Comparison of ENCODE assay signal across 19 cellular contexts in the genomic region with DNA sequence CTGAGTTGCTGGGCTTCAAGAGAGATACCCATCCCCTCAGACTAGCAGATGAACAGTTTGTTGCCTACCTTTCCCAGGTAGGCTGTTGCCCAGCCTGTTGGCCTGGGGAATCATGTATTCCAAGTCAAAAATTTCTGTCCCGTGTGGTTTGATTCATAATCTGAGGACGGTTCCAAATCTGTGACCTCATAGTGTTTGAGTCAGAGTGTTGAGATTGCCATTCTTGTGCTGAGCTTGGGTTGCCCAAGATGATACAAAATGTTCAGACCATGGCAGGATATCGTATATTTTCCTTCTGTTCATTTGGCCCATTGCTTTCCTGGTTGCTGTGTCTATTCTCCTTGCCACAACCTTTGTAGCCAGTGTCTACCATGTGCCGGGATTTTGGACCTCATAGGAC.
DNase-seq lines count a peak whose midpoint lies in the region; ATAC-seq, FAIRE-seq and TF ChIP-seq lines count a peak whose summit lies in the region.
"Had no signal": no experiment of that assay in that cellular context is flagged by ENCODE, and none has a peak within 500 bp of the region (broad histone marks: within the 10 kb centered on the region; RNA-seq: fewer than 3 reads in every experiment).

No MANE protein-coding gene starts in this region.

- no peak for TF ChIP-seq EP300 in A549 (IDR thresholded peaks at IDR 0.05)

- CTCF ChIA-PET in A549 (lab: Yijun Ruan, JAX): interaction anchor here (0.9 to 4.3 kb wide), 3 partner anchors 8 to 57 kb away, joined by 3 to 26 read pairs (median 4); no protein-coding TSS in a partner anchor
- CTCF ChIA-PET in activated naive CD4-positive, alpha-beta T cell treated with anti-CD3 and anti-CD28 coated beads, Interleukin-2, amount 10 ng/mL, durations not matched to agents 7 days and 5 days (lab: Charles Lee): no interaction called here

- no peaks in the 10 kb centered on the region for H3K36me3 ChIP-seq in parathyroid adenoma (ENCODE audit: control insufficient read depth, insufficient read depth, low read length)

- ATAC-seq in A549 (no peak), HG03108 (IDR thresholded peaks at IDR 0.05; ENCODE audit: unreplicated experiment) (no peak)

- peak overlapping the region; percentile 25 to 45; a peak in 4 of 6 replicates for H3K27ac ChIP-seq in A549
- H3K27ac ChIP-seq in parathyroid adenoma: peak overlapping the region; percentile 91

- H3K9me3 Mint-ChIP-seq in activated naive CD4-positive, alpha-beta T cell treated with anti-CD3 and anti-CD28 coated beads, Interleukin-2, amount 10 ng/mL, durations not matched to agents 7 days and 5 days: no peaks in the 10 kb centered on the region
- H3K9me3 Mint-ChIP-seq: CD14-positive monocyte had no signal

- peaks cover 87% of the 10 kb centered on the region for H3K4me1 ChIP-seq in A549
- peaks cover 63% of the 10 kb centered on the region for H3K4me1 ChIP-seq in parathyroid adenoma

- DNase-seq in A549 (ENCODE audit: low read depth in 1 of 2, low spot score in 1 of 2) (no peak), amniotic epithelial cell (ENCODE audit: low read depth) (peak; percentile 31), fibroblast of mammary gland (ENCODE audit: low read depth) (peak; percentile 56), NCI-H82 (lab: John Stamatoyannopoulos, UW) (no peak), NCI-H128 (lab: John Stamatoyannopoulos, UW; ENCODE audit: unreplicated experiment) (no peak)
- DNase-seq in activated naive CD4-positive, alpha-beta T cell treated with anti-CD3 and anti-CD28 coated beads, Interleukin-2, amount 10 ng/mL, durations not matched to agents 7 days and 5 days: no peak
- DNase-seq: GF-D8, KBM-7, NCI-H1048, NCI-H146, NCI-H2081 treated with DMSO at 0.1 percent for 48 hours, NCI-H510A, NCI-H774 had no signal

- H2AFZ ChIP-seq in parathyroid adenoma: no peak overlapping the region

- no peak for TF ChIP-seq RAD21 in A549 (conservative IDR thresholded peaks at IDR 0.05 in 1 of 2, IDR thresholded peaks at IDR 0.05 in 1 of 2)

- no peaks in the 10 kb centered on the region for H3K4me1 Mint-ChIP-seq in activated naive CD4-positive, alpha-beta T cell treated with anti-CD3 and anti-CD28 coated beads, Interleukin-2, amount 10 ng/mL, durations not matched to agents 7 days and 5 days
- H3K4me1 Mint-ChIP-seq: CD14-positive monocyte had no signal

- H3K27me3 Mint-ChIP-seq in activated naive CD4-positive, alpha-beta T cell treated with anti-CD3 and anti-CD28 coated beads, Interleukin-2, amount 10 ng/mL, durations not matched to agents 7 days and 5 days: no peaks in the 10 kb centered on the region

- no peak for FAIRE-seq in A549 (lab: Jason Lieb, UNC)
- FAIRE-seq: A204.1, GM12892, H54 had no signal

- POLR2A ChIA-PET in A549 (lab: Yijun Ruan, JAX): no interaction called here

- H3K4me2 ChIP-seq in A549 (peak overlapping the region; percentile 78), parathyroid adenoma (ENCODE audit: low read length) (no peak overlapping the region)

- H3K79me2 ChIP-seq in parathyroid adenoma: peaks cover 2% of the 10 kb centered on the region

- H3K27me3 ChIP-seq in parathyroid adenoma (ENCODE audit: control insufficient read depth, insufficient read depth, low read length): no peaks in the 10 kb centered on the region

- no peak overlapping the region for H3K4me3 ChIP-seq in A549
- H3K4me3 ChIP-seq in fibroblast of mammary gland (ENCODE audit: control insufficient read depth, low read depth, low read length): no peak overlapping the region
- H3K4me3 ChIP-seq in parathyroid adenoma (ENCODE audit: low read depth, low read length): peak overlapping the region; percentile 11

- H3K4me3 Mint-ChIP-seq in activated naive CD4-positive, alpha-beta T cell treated with anti-CD3 and anti-CD28 coated beads, Interleukin-2, amount 10 ng/mL, durations not matched to agents 7 days and 5 days: no peak overlapping the region
- H3K4me3 Mint-ChIP-seq: CD14-positive monocyte had no signal

- 67% methylated on average over 4 of the region's 4 CpGs for WGBS in A549 (ENCODE audit: missing lambda C conversion rate)

- peaks cover 2% of the 10 kb centered on the region for H3K36me3 Mint-ChIP-seq in activated naive CD4-positive, alpha-beta T cell treated with anti-CD3 and anti-CD28 coated beads, Interleukin-2, amount 10 ng/mL, durations not matched to agents 7 days and 5 days

- no peaks in the 10 kb centered on the region for H3K9me3 ChIP-seq in A549
- no peaks in the 10 kb centered on the region for H3K9me3 ChIP-seq in parathyroid adenoma (ENCODE audit: control insufficient read depth, low read length)

- H3K9ac ChIP-seq in parathyroid adenoma: no peak overlapping the region

- TF ChIP-seq CTCF in A549 (IDR thresholded peaks at IDR 0.05) (no peak), fibroblast of mammary gland (conservative IDR thresholded peaks at IDR 0.05; ENCODE audit: control insufficient read depth, insufficient read depth, low read depth, low read length) (no peak), parathyroid adenoma (IDR thresholded peaks at IDR 0.05) (no peak)

- no peak overlapping the region for H3K27ac Mint-ChIP-seq in activated naive CD4-positive, alpha-beta T cell treated with anti-CD3 and anti-CD28 coated beads, Interleukin-2, amount 10 ng/mL, durations not matched to agents 7 days and 5 days
- H3K27ac Mint-ChIP-seq: CD14-positive monocyte had no signal

- TF ChIP-seq POLR2A in A549 (IDR thresholded peaks at IDR 0.05; ENCODE audit: low read length): no peak

TF ChIP-seq in A549, 52 proteins besides CTCF, POLR2A, EP300 and RAD21:
- TF ChIP-seq MYC (IDR thresholded peaks at IDR 0.05; ENCODE audit: borderline replicate concordance, low read length) (no peak), MAZ (IDR thresholded peaks at IDR 0.05; ENCODE audit: borderline replicate concordance, low read depth, low read length) (no peak), ZSCAN20 (CRISPR knock-in tag; IDR thresholded peaks at IDR 0.05) (no peak), CBX8 (IDR thresholded peaks at IDR 0.05) (no peak), ZNF302 (CRISPR knock-in tag; IDR thresholded peaks at IDR 0.05) (no peak), MAFK (IDR thresholded peaks at IDR 0.05; ENCODE audit: partially characterized antibody) (no peak), CHD2 (IDR thresholded peaks at IDR 0.05; ENCODE audit: low read length, partially characterized antibody) (no peak), HOXA7 (CRISPR knock-in tag; IDR thresholded peaks at IDR 0.05) (no peak), TP53 (CRISPR knock-in tag; IDR thresholded peaks at IDR 0.05) (no peak)
- TF ChIP-seq, protein P1, sequence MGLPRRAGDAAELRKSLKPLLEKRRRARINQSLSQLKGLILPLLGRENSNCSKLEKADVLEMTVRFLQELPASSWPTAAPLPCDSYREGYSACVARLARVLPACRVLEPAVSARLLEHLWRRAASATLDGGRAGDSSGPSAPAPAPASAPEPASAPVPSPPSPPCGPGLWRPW (IDR thresholded peaks at IDR 0.05): no peak
- TF ChIP-seq, protein P2, sequence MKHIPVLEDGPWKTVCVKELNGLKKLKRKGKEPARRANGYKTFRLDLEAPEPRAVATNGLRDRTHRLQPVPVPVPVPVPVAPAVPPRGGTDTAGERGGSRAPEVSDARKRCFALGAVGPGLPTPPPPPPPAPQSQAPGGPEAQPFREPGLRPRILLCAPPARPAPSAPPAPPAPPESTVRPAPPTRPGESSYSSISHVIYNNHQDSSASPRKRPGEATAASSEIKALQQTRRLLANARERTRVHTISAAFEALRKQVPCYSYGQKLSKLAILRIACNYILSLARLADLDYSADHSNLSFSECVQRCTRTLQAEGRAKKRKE (CRISPR knock-in tag; IDR thresholded peaks at IDR 0.05; ENCODE audit: low read depth): no peak

Comparison
In these comparisons a context has a peak if more than half of its experiments do, and no peak if none do; other contexts are left out.
1. DNase-seq: peak in amniotic epithelial cell (single experiment) and fibroblast of mammary gland (single experiment); none in A549 (0 of 2), NCI-H82 (single experiment), NCI-H128 (single experiment) and activated naive CD4-positive, alpha-beta T cell treated with anti-CD3 and anti-CD28 coated beads, Interleukin-2, amount 10 ng/mL, durations not matched to agents 7 days and 5 days (single experiment).